ENCODE assay signal across 25 cellular contexts in the genomic region with DNA sequence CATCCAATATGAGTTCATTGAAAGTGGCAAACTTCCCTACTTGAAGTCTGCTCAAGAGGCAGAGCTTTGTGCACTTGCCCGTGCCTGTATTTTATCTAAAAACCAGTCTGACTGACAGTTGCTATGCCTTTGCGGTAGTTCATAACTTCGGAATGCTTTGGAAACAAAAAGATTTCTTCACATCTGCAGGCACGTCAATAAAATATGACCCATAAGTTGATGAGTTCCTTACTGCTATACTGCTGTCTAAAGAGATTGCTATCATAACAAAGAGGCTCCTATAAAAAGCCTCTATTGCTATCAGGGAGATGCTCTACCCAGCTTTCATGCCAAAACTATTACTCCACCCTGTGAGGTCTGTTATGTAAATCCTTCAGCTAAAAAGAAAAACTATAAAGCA. TPM values are rescaled to one million over a fixed set of nuclear protein-coding genes. Genes with fewer than 3 reads are reported as not detected.
DNase-seq lines count a peak whose midpoint lies in the region; FAIRE-seq and TF ChIP-seq lines count a peak whose summit lies in the region.
"Had no signal": no experiment of that assay in that cellular context is flagged by ENCODE, and none has a peak within 500 bp of the region (broad histone marks: within the 10 kb centered on the region; RNA-seq: fewer than 3 reads in every experiment).

No MANE protein-coding gene starts in this region.

- H3K4me1 Mint-ChIP-seq in HFFc6 (ENCODE audit: low read depth), result peaks cover 46% of the 10 kb centered on the region
- peaks cover 12% of the 10 kb centered on the region for H3K4me1 Mint-ChIP-seq in chondrocyte (ENCODE audit: low read depth)
- H3K4me1 Mint-ChIP-seq: activated naive CD4-positive, alpha-beta T cell treated with anti-CD3 and anti-CD28 coated beads, Interleukin-2, amount 50 U/mL, for 24 hours; B cell; immature natural killer cell; stimulated activated effector memory CD8-positive, alpha-beta T cell treated with anti-CD3 and anti-CD28 coated beads, Interleukin-12 subunit alpha, Interleukin-12 subunit beta, amount 100 ng/mL, for 72 hours had no signal

- H3K4me3 Mint-ChIP-seq in HFFc6, result peak overlapping the region; percentile 26; the same call in 1 of the 2 replicates
- no peak overlapping the region for H3K4me3 Mint-ChIP-seq in chondrocyte (ENCODE audit: unreplicated experiment)
- H3K4me3 Mint-ChIP-seq: activated CD8-positive, alpha-beta T cell treated with anti-CD3 and anti-CD28 coated beads, Interleukin-2, amount 10 ng/mL, durations not matched to agents 7 days and 5 days; activated naive CD4-positive, alpha-beta T cell treated with anti-CD3 and anti-CD28 coated beads, Interleukin-2, amount 50 U/mL, for 24 hours; activated T-cell treated with anti-CD3 and anti-CD28 coated beads, Interleukin-2, amount 50 U/mL, for 4 hours; B cell; dendritic cell treated with granulocyte-macrophage colony-stimulating factor and Interleukin-4, amounts not matched to agents 40 ng/mL and 50 ng/mL, for 4 days; H9; immature natural killer cell; stimulated activated effector memory CD8-positive, alpha-beta T cell treated with anti-CD3 and anti-CD28 coated beads, Interleukin-12 subunit alpha, Interleukin-12 subunit beta, amount 100 ng/mL, for 72 hours had no signal

- H3K36me3 Mint-ChIP-seq in HFFc6 (ENCODE audit: low read depth) (no peaks in the 10 kb centered on the region), chondrocyte (ENCODE audit: low read depth) (no peaks in the 10 kb centered on the region)
- H3K36me3 Mint-ChIP-seq: activated naive CD4-positive, alpha-beta T cell treated with anti-CD3 and anti-CD28 coated beads, Interleukin-2, amount 50 U/mL, for 24 hours; stimulated activated effector memory CD8-positive, alpha-beta T cell treated with anti-CD3 and anti-CD28 coated beads, Interleukin-12 subunit alpha, Interleukin-12 subunit beta, amount 100 ng/mL, for 72 hours had no signal

- H4K20me1 ChIP-seq in keratinocyte (ENCODE audit: control insufficient read depth, extremely low read depth, insufficient read depth, low read length), result no peaks in the 10 kb centered on the region

- dilution Hi-C loops in keratinocyte (cut with MboI; ENCODE audit: extremely low pct_ligation_motif_present, low sequenced_read_pairs), result no loop called here

- H3K27me3 ChIP-seq in keratinocyte (ENCODE audit: control insufficient read depth, extremely low read depth, insufficient read depth, low read length), result no peaks in the 10 kb centered on the region
- H3K27me3 ChIP-seq in Peyer's patch, result no peaks in the 10 kb centered on the region
- H3K27me3 ChIP-seq: heart left ventricle had no signal

- H3K79me2 ChIP-seq in keratinocyte (ENCODE audit: control insufficient read depth, insufficient read depth, low read length), result no peaks in the 10 kb centered on the region

- H3K9me3 ChIP-seq in keratinocyte (ENCODE audit: control insufficient read depth, low read depth, low read length) (no peaks in the 10 kb centered on the region), Peyer's patch (no peaks in the 10 kb centered on the region)
- H3K9me3 ChIP-seq: heart left ventricle, thoracic aorta had no signal

- FAIRE-seq in keratinocyte (lab: Jason Lieb, UNC), result peak; percentile 62

- H2AFZ ChIP-seq in keratinocyte (ENCODE audit: control insufficient read depth, low read length), result no peak overlapping the region
- H2AFZ ChIP-seq: PC-9 had no signal

- DNase-seq in EH (ENCODE audit: low read depth), result peak; percentile 94
- peak; percentile 81 for DNase-seq in HFFc6
- DNase-seq in chondrocyte (ENCODE audit: low spot score), result no peak
- peak; percentile 40 for DNase-seq in keratinocyte (ENCODE audit: low read depth, low spot score)
- DNase-seq in Peyer's patch, result no peak
- DNase-seq in stimulated activated CD4-positive, alpha-beta T cell treated with anti-CD3 and anti-CD28 coated beads, Interleukin-12 subunit alpha, Interleukin-12 subunit beta, amount 100 ng/mL, for 4 hours, result no peak
- DNase-seq in GM19240 (ENCODE audit: insufficient read length, low spot score), result no peak
- DNase-seq: activated CD4-positive, CD25-positive, alpha-beta regulatory T cell; activated CD8-positive, alpha-beta T cell treated with anti-CD3 and anti-CD28 coated beads, Interleukin-2, amount 10 ng/mL, durations not matched to agents 7 days and 5 days; activated T-cell treated with anti-CD3 and anti-CD28 coated beads, Interleukin-2, amount 50 U/mL, for 4 hours; erythroblast; GF-D8; H9; heart left ventricle; immature natural killer cell; NCI-H1694 treated with DMSO at 0.1 percent for 48 hours; occipital lobe; PC-9; right cardiac atrium had no signal

- H3K36me3 ChIP-seq in keratinocyte (ENCODE audit: control insufficient read depth in 2 of 2, extremely low read depth in 1 of 2, insufficient read depth in 2 of 2, low read length in 2 of 2) (no peaks in the 10 kb centered on the region), Peyer's patch (no peaks in the 10 kb centered on the region)
- H3K36me3 ChIP-seq: heart left ventricle, thoracic aorta had no signal

- H3K4me1 ChIP-seq in keratinocyte (ENCODE audit: control insufficient read depth, extremely low read depth, insufficient read depth, low read length) (peaks cover 5% of the 10 kb centered on the region), Peyer's patch (no peaks in the 10 kb centered on the region)

- no peak overlapping the region for H3K4me2 ChIP-seq in keratinocyte (ENCODE audit: control insufficient read depth, extremely low read depth, insufficient read depth, low read depth, low read length)
- H3K4me2 ChIP-seq: PC-9 had no signal

- TF ChIP-seq POLR2A in Peyer's patch (IDR thresholded peaks at IDR 0.05), result no peak

- H3K9ac ChIP-seq in keratinocyte (ENCODE audit: control insufficient read depth, extremely low read depth, insufficient read depth, low read length), result no peak overlapping the region

- H3K9me1 ChIP-seq in keratinocyte (ENCODE audit: control insufficient read depth, extremely low read depth, insufficient read depth, low read length), result no peaks in the 10 kb centered on the region

- H3K9me3 Mint-ChIP-seq in HFFc6 (no peaks in the 10 kb centered on the region), chondrocyte (ENCODE audit: low read depth) (no peaks in the 10 kb centered on the region)
- H3K9me3 Mint-ChIP-seq: activated naive CD4-positive, alpha-beta T cell treated with anti-CD3 and anti-CD28 coated beads, Interleukin-2, amount 50 U/mL, for 24 hours; activated T-cell treated with anti-CD3 and anti-CD28 coated beads, Interleukin-2, amount 50 U/mL, for 4 hours; dendritic cell treated with granulocyte-macrophage colony-stimulating factor and Interleukin-4, amounts not matched to agents 40 ng/mL and 50 ng/mL, for 4 days; H9; immature natural killer cell; stimulated activated effector memory CD8-positive, alpha-beta T cell treated with anti-CD3 and anti-CD28 coated beads, Interleukin-12 subunit alpha, Interleukin-12 subunit beta, amount 100 ng/mL, for 72 hours had no signal

- H3K27ac Mint-ChIP-seq in HFFc6, result peak overlapping the region; percentile 57
- peak overlapping the region; percentile 39 for H3K27ac Mint-ChIP-seq in chondrocyte (ENCODE audit: unreplicated experiment)
- H3K27ac Mint-ChIP-seq: activated CD8-positive, alpha-beta T cell treated with anti-CD3 and anti-CD28 coated beads, Interleukin-2, amount 10 ng/mL, durations not matched to agents 7 days and 5 days; activated naive CD4-positive, alpha-beta T cell treated with anti-CD3 and anti-CD28 coated beads, Interleukin-2, amount 50 U/mL, for 24 hours; B cell; dendritic cell treated with granulocyte-macrophage colony-stimulating factor and Interleukin-4, amounts not matched to agents 40 ng/mL and 50 ng/mL, for 4 days; H9; immature natural killer cell; stimulated activated effector memory CD8-positive, alpha-beta T cell treated with anti-CD3 and anti-CD28 coated beads, Interleukin-12 subunit alpha, Interleukin-12 subunit beta, amount 100 ng/mL, for 72 hours had no signal

- TF ChIP-seq CTCF in HFFc6 (IDR thresholded peaks at IDR 0.05), result no peak
- no peak for TF ChIP-seq CTCF in chondrocyte (IDR thresholded peaks at IDR 0.05)
- TF ChIP-seq CTCF in keratinocyte (optimal IDR thresholded peaks at IDR 0.05 in 1 of 3, IDR thresholded peaks at IDR 0.05 in 1 of 3, conservative IDR thresholded peaks at IDR 0.05 in 1 of 3; ENCODE audit: extremely low read depth in 1 of 3, insufficient read depth in 2 of 3, low read length in 3 of 3), result no peak
- no peak for TF ChIP-seq CTCF in Peyer's patch (IDR thresholded peaks at IDR 0.05)

- no peak overlapping the region for H3K4me3 ChIP-seq in keratinocyte (ENCODE audit: control insufficient read depth in 2 of 3, extremely low read depth in 1 of 3, insufficient read depth in 2 of 3, low read depth in 1 of 3, low read length in 3 of 3)
- no peak overlapping the region for H3K4me3 ChIP-seq in Peyer's patch
- H3K4me3 ChIP-seq: PC-9, thoracic aorta had no signal

- H3K27ac ChIP-seq in keratinocyte (ENCODE audit: control insufficient read depth, insufficient read depth, low read length), result no peak overlapping the region
- H3K27ac ChIP-seq in Peyer's patch, result no peak overlapping the region
- H3K27ac ChIP-seq: HL-60, PC-9, thoracic aorta had no signal

- H3K27me3 Mint-ChIP-seq in HFFc6 (ENCODE audit: insufficient read depth) (peaks cover 2% of the 10 kb centered on the region; the same call in 1 of the 2 replicates), chondrocyte (ENCODE audit: low read depth) (no peaks in the 10 kb centered on the region)
- H3K27me3 Mint-ChIP-seq: dendritic cell treated with granulocyte-macrophage colony-stimulating factor and Interleukin-4, amounts not matched to agents 40 ng/mL and 50 ng/mL, for 4 days had no signal

RNA-seq across cellular contexts. Expression of gene RNF20, which starts 25.4 kb away (rescaled TPM):
- total RNA-seq in HFFc6 (2021; fragmentation: NEBNext Ultra II Directional; extraction: Animal tissue kit (Norgen Biotek cat#: 25700)), result 10 to 100 TPM; 38.3 to 43.9 (median 41.5) TPM
- total RNA-seq in chondrocyte (42.6 to 68.6 TPM (median 47.4 TPM) in 3 replicates), Peyer's patch (10 to 100 TPM; 14.1 to 35.5 (median 16.1) TPM)
- polyA plus RNA-seq in keratinocyte, result 19.4 to 28.8 TPM (median 21.6 TPM) in 3 replicates
- polyA plus RNA-seq in keratinocyte (2011; ENCODE audit: low read depth), result 54.6 TPM
- polyA plus RNA-seq in keratinocyte (2011; cell fraction: cytosol; rRNA removed), result 15.7 and 23.2 TPM in 2 replicates
- polyA plus RNA-seq in keratinocyte (2011; cell fraction: nucleus; rRNA removed), result 19.7 and 29.0 TPM in 2 replicates
- polyA plus RNA-seq in keratinocyte (2012; ENCODE audit: low replicate concordance), result 13.9 and 26.0 TPM in 2 replicates
- polyA minus RNA-seq in keratinocyte, result 14.3 to 44.5 TPM (median 27.2 TPM) in 3 replicates
- polyA minus RNA-seq in keratinocyte (2011; cell fraction: cytosol; rRNA and poly(A)+ RNA removed), result 9.2 TPM
- polyA minus RNA-seq in keratinocyte (2011; cell fraction: nucleus; rRNA and poly(A)+ RNA removed), result 9.4 and 19.6 TPM in 2 replicates

Comparison
In these comparisons a context has a peak if more than half of its experiments do, and no peak if none do; other contexts are left out.
1. DNase-seq: peak in EH (single experiment), HFFc6 (single experiment) and keratinocyte (single experiment); none in chondrocyte (single experiment), Peyer's patch (0 of 3), stimulated activated CD4-positive, alpha-beta T cell treated with anti-CD3 and anti-CD28 coated beads, Interleukin-12 subunit alpha, Interleukin-12 subunit beta, amount 100 ng/mL, for 4 hours (single experiment) and GM19240 (single experiment).